Comparison of ENCODE assay signal across 8 cellular contexts in genomic region chr2:73290049-73290839, GRCh38. TPM values are rescaled to one million over a fixed set of nuclear protein-coding genes. Genes with fewer than 3 reads are reported as not detected.
DNase-seq lines count a peak whose midpoint lies in the region; ATAC-seq and TF ChIP-seq lines count a peak whose summit lies in the region.

No MANE protein-coding gene starts in this region.

- peaks cover 0 to 24% of the 10 kb centered on the region in 2 donors for H3K27me3 ChIP-seq in body of pancreas
- H3K27me3 ChIP-seq in mesenchymal stem cell (ENCODE audit: control insufficient read depth in 1 of 2, insufficient read depth in 1 of 2, low read length in 2 of 2), result peaks cover 94 to 96% of the 10 kb centered on the region in 2 experiments

- no peak for TF ChIP-seq POLR2A in body of pancreas (IDR thresholded peaks at IDR 0.05)

- no peak overlapping the region for H3K9ac ChIP-seq in mesenchymal stem cell (ENCODE audit: low read length)

- H3K4me3 ChIP-seq in body of pancreas, result no peak overlapping the region
- no peak overlapping the region for H3K4me3 ChIP-seq in mesenchymal stem cell (ENCODE audit: insufficient read depth in 1 of 2, low read depth in 1 of 2, low read length in 2 of 2)

- TF ChIP-seq CTCF in body of pancreas (IDR thresholded peaks at IDR 0.05), result peak; percentile 10 to 46 (median 43)

- H3K27ac ChIP-seq in body of pancreas (no peak overlapping the region), mesenchymal stem cell (ENCODE audit: low read length, poor library complexity, severe bottlenecking) (no peak overlapping the region)

- no peak overlapping the region for H2BK120ac ChIP-seq in mesenchymal stem cell (ENCODE audit: low read depth, low read length)

- H3K23ac ChIP-seq in mesenchymal stem cell (ENCODE audit: low read length in 2 of 2), result no peak overlapping the region

- no peak overlapping the region for H4K91ac ChIP-seq in mesenchymal stem cell (ENCODE audit: low read length)

- H2BK15ac ChIP-seq in mesenchymal stem cell (ENCODE audit: low read depth, poor library complexity, severe bottlenecking), result no peak overlapping the region

- 48 to 54% methylated on average over 6 of the region's 6 CpGs for WGBS in body of pancreas, 2 donors
- WGBS in mesenchymal stem cell, result 37% methylated on average over 3 of the region's 6 CpGs

- H3K79me1 ChIP-seq in mesenchymal stem cell (replicated peaks; ENCODE audit: low read length, poor library complexity, severe bottlenecking), result no peaks in the 10 kb centered on the region

- H3K36me3 ChIP-seq in body of pancreas (replicated peaks in 1 of 2; ENCODE audit: insufficient read depth in 1 of 2, low read depth in 2 of 2) (no peaks in the 10 kb centered on the region), mesenchymal stem cell (ENCODE audit: control insufficient read depth in 1 of 2, insufficient read depth in 2 of 2, low read depth in 1 of 2, low read length in 2 of 2) (no peaks in the 10 kb centered on the region)

- H2AFZ ChIP-seq in mesenchymal stem cell (ENCODE audit: low read depth, low read length), result no peak overlapping the region

- intact Hi-C loops in body of pancreas (cut with DNase I), result no loop called here

- no peak overlapping the region for H2BK12ac ChIP-seq in mesenchymal stem cell (ENCODE audit: low read length in 2 of 2)

- H4K8ac ChIP-seq in mesenchymal stem cell (ENCODE audit: low read length), result no peak overlapping the region

- no peak overlapping the region for H2AK5ac ChIP-seq in mesenchymal stem cell (ENCODE audit: low read length, severe bottlenecking)

- no peak overlapping the region for H3K4me2 ChIP-seq in mesenchymal stem cell (ENCODE audit: low read length, poor library complexity, severe bottlenecking)

- H3K18ac ChIP-seq in mesenchymal stem cell (ENCODE audit: low read depth in 1 of 2, low read length in 2 of 2), result no peak overlapping the region

- H3K4me1 ChIP-seq in body of pancreas, result peaks cover 28% of the 10 kb centered on the region
- H3K4me1 ChIP-seq in mesenchymal stem cell (ENCODE audit: control insufficient read depth, insufficient read depth, low read depth, low read length), result peaks cover 24% of the 10 kb centered on the region

- DNase-seq in NCI-H1417 (lab: John Stamatoyannopoulos, UW) (peak; percentile 5 to 85 (median 70)), NCI-H1417 treated with DMSO at 0.1 percent for 48 hours (lab: John Stamatoyannopoulos, UW) (no peak), LHCN-M2 (ENCODE audit: low read depth) (peak; percentile 36), SHP77 (lab: John Stamatoyannopoulos, UW) (peak; percentile 43 to 80), body of pancreas (peak; percentile 41 to 62 (median 52)), mesenchymal stem cell (peak; percentile 40)

- no peak overlapping the region for H3K14ac ChIP-seq in mesenchymal stem cell (ENCODE audit: low read length in 2 of 2)

- ATAC-seq in body of pancreas (peak; percentile 32), GM21723 (IDR thresholded peaks at IDR 0.05; ENCODE audit: unreplicated experiment) (no peak), GM18498 (IDR thresholded peaks at IDR 0.05; ENCODE audit: unreplicated experiment) (no peak)

- H2BK5ac ChIP-seq in mesenchymal stem cell (ENCODE audit: low read depth, low read length, poor library complexity, severe bottlenecking), result no peak overlapping the region

- no peaks in the 10 kb centered on the region for H3K9me3 ChIP-seq in body of pancreas
- peaks cover 5% of the 10 kb centered on the region for H3K9me3 ChIP-seq in mesenchymal stem cell (ENCODE audit: control insufficient read depth, low read length)

- no peak overlapping the region for H3K4ac ChIP-seq in mesenchymal stem cell (ENCODE audit: low read depth in 1 of 2, low read length in 2 of 2)

RNA-seq across cellular contexts. Expression of gene EGR4, which starts 3.1 kb away (rescaled TPM):
- total RNA-seq in LHCN-M2 (2014; rRNA removed) (not detected in 2 replicates), body of pancreas (not detected)
- not detected for polyA plus RNA-seq in LHCN-M2 (2012)
- not detected for polyA plus RNA-seq in mesenchymal stem cell (2013, experiment 1 of 2)
- 0.01 TPM for polyA plus RNA-seq in mesenchymal stem cell (2013, experiment 2 of 2)

RNA-seq across cellular contexts. Expression of gene FBXO41, which starts 6.0 kb away (rescaled TPM):
- total RNA-seq in LHCN-M2 (2014; rRNA removed), result 4.0 and 4.8 TPM in 2 replicates
- 2.4 TPM for polyA plus RNA-seq in LHCN-M2 (2012)
- total RNA-seq in body of pancreas, result 10 to 100 TPM in 1 of 2 donors, 1 to 10 TPM in 1; 4.3 to 11.2 TPM
- 1.3 TPM for polyA plus RNA-seq in mesenchymal stem cell (2013, experiment 1 of 2)
- polyA plus RNA-seq in mesenchymal stem cell (2013, experiment 2 of 2), result 1.3 TPM

RNA-seq across cellular contexts. Expression of gene CCT7, which starts 56.1 kb away (rescaled TPM):
- total RNA-seq in LHCN-M2 (2014; rRNA removed) (452 and 463 TPM in 2 replicates), body of pancreas (10 to 100 TPM; 88.7 to 92.3 TPM)
- polyA plus RNA-seq in LHCN-M2 (2012), result 335 TPM
- polyA plus RNA-seq in mesenchymal stem cell (2013, experiment 1 of 2), result 270 TPM
- polyA plus RNA-seq in mesenchymal stem cell (2013, experiment 2 of 2), result 269 TPM

RNA-seq across cellular contexts. Expression of gene PRADC1, which starts 57.2 kb away (rescaled TPM):
- 78.2 and 90.0 TPM in 2 replicates for total RNA-seq in LHCN-M2 (2014; rRNA removed)
- 52.6 TPM for polyA plus RNA-seq in LHCN-M2 (2012)
- 10 to 100 TPM; 11.7 to 21.4 TPM for total RNA-seq in body of pancreas
- polyA plus RNA-seq in mesenchymal stem cell (2013, experiment 1 of 2), result 19.4 TPM
- polyA plus RNA-seq in mesenchymal stem cell (2013, experiment 2 of 2), result 20.4 TPM
